9 cellular contexts compared by ENCODE assay signal in the genomic region with DNA sequence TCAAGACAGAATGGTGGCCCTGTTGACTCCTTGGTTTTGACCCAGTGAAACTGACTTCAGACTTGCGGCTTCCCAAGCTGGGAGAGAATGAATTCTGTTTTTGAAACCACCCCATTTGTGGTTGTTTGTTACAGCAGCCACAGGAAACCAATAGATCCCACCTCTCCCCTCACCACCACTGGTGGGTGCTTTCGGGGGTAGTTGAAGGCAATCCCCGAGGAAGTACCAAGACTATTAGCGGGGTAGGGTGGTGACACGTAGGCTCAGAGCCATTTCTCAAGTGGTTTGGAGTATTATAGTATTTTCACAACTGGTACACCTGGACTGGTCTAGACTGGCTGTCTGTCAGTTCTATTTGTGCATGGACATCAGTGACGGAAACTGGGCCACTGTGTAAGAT.
DNase-seq lines count a peak whose midpoint lies in the region; ATAC-seq, FAIRE-seq and TF ChIP-seq lines count a peak whose summit lies in the region.
"Had no signal": no experiment of that assay in that cellular context is flagged by ENCODE, and none has a peak within 500 bp of the region (broad histone marks: within the 10 kb centered on the region; RNA-seq: fewer than 3 reads in every experiment).

No MANE protein-coding gene starts in this region.

- peak overlapping the region; percentile 60 to 68 for H3K4me3 Mint-ChIP-seq in effector memory CD8-positive, alpha-beta T cell
- H3K4me3 Mint-ChIP-seq in osteocyte (ENCODE audit: unreplicated experiment), result no peak overlapping the region

- peak; percentile 70 for FAIRE-seq in GM18507 (lab: Jason Lieb, UNC)

- no peak for TF ChIP-seq CTCF in osteocyte (IDR thresholded peaks at IDR 0.05)

- peaks cover 12% of the 10 kb centered on the region for H3K36me3 Mint-ChIP-seq in effector memory CD8-positive, alpha-beta T cell (ENCODE audit: insufficient read depth)
- no peaks in the 10 kb centered on the region for H3K36me3 Mint-ChIP-seq in osteocyte (ENCODE audit: unreplicated experiment)

- peak overlapping the region; percentile 91 to 96 for H3K27ac Mint-ChIP-seq in effector memory CD8-positive, alpha-beta T cell
- H3K27ac Mint-ChIP-seq in osteocyte (ENCODE audit: unreplicated experiment), result no peak overlapping the region

- DNase-seq in GM18507 (ENCODE audit: extremely low spot score, insufficient read length, low read depth), result no peak
- peak; percentile 47 to 70 (median 64) for DNase-seq in effector memory CD8-positive, alpha-beta T cell
- DNase-seq in NCI-H2107 (lab: John Stamatoyannopoulos, UW), result no peak
- no peak for DNase-seq in HT-29 (ENCODE audit: low spot score)
- DNase-seq in osteocyte (ENCODE audit: extremely low spot score, unreplicated experiment), result no peak
- no peak for DNase-seq in cerebellar nuclear complex (lab: John Stamatoyannopoulos, UW)
- DNase-seq: NCI-H510A treated with DMSO at 0.1 percent for 48 hours had no signal

- peaks cover 12 to 18% of the 10 kb centered on the region in 2 donors for H3K27me3 Mint-ChIP-seq in effector memory CD8-positive, alpha-beta T cell
- H3K27me3 Mint-ChIP-seq in osteocyte (ENCODE audit: unreplicated experiment), result peaks cover 5% of the 10 kb centered on the region

- H3K9me3 Mint-ChIP-seq in effector memory CD8-positive, alpha-beta T cell, result no peaks in the 10 kb centered on the region
- peaks cover 3% of the 10 kb centered on the region for H3K9me3 Mint-ChIP-seq in osteocyte (ENCODE audit: unreplicated experiment)

- ATAC-seq in GM21526 (IDR thresholded peaks at IDR 0.05; ENCODE audit: low FRiP score, unreplicated experiment), result peak; percentile 42
- ATAC-seq in HG03521 (IDR thresholded peaks at IDR 0.05; ENCODE audit: unreplicated experiment), result peak; percentile 52
- ATAC-seq in effector memory CD8-positive, alpha-beta T cell (replicated peaks), result peak; percentile 81

- peaks cover 33% of the 10 kb centered on the region in 2 donors for H3K4me1 Mint-ChIP-seq in effector memory CD8-positive, alpha-beta T cell (ENCODE audit: low read depth in 2 of 2)
- H3K4me1 Mint-ChIP-seq in osteocyte (ENCODE audit: unreplicated experiment), result no peaks in the 10 kb centered on the region

Comparison
In these comparisons a context has a peak if more than half of its experiments do, and no peak if none do; other contexts are left out.
1. DNase-seq: peak in effector memory CD8-positive, alpha-beta T cell (3 of 3); none in GM18507 (single experiment), NCI-H2107 (single experiment), HT-29 (single experiment), osteocyte (single experiment) and cerebellar nuclear complex (0 of 2).
2. Peak in every context shown above with its lines, with median percentiles within 50 percentile points of each other: ATAC-seq.